19 cellular contexts compared by ENCODE assay signal in genomic region chr2:242012956-242013764, GRCh38.
"Had no signal": no experiment of that assay in that cellular context is flagged by ENCODE, and none has a peak within 500 bp of the region (broad histone marks: within the 10 kb centered on the region; RNA-seq: fewer than 3 reads in every experiment).

No MANE protein-coding gene starts in this region.

- H3K4me3 Mint-ChIP-seq: activated CD4-positive, alpha-beta T cell treated with anti-CD3 and anti-CD28 coated beads for 36 hours; activated T-helper 17 cell treated with anti-CD3 and anti-CD28 coated beads, Interleukin-2, amount 50 U/mL, for 72 hours; central memory CD8-positive, alpha-beta T cell; mesothelial cell of epicardium; nephron; stimulated activated naive B cell treated with anti-CD40 and anti-IgM and Interleukin-4, amounts not matched to agents 10 μg/mL and 1 μg/mL and 100 μg/mL, for 72 hours had no signal

- H3K27ac Mint-ChIP-seq: activated CD4-positive, alpha-beta T cell treated with anti-CD3 and anti-CD28 coated beads for 36 hours; activated T-helper 17 cell treated with anti-CD3 and anti-CD28 coated beads, Interleukin-2, amount 50 U/mL, for 72 hours; mesothelial cell of epicardium; nephron; progenitor cell of endocrine pancreas had no signal

- FAIRE-seq: frontal cortex, small intestine had no signal

- H3K4me1 Mint-ChIP-seq: activated T-helper 17 cell treated with anti-CD3 and anti-CD28 coated beads, Interleukin-2, amount 50 U/mL, for 72 hours; mesothelial cell of epicardium; nephron had no signal

- H3K27me3 Mint-ChIP-seq: activated CD4-positive, alpha-beta T cell treated with anti-CD3 and anti-CD28 coated beads for 36 hours; stimulated activated naive B cell treated with anti-CD40 and anti-IgM and Interleukin-4, amounts not matched to agents 10 μg/mL and 1 μg/mL and 100 μg/mL, for 72 hours had no signal

- H3K9me3 Mint-ChIP-seq: activated T-helper 17 cell treated with anti-CD3 and anti-CD28 coated beads, Interleukin-2, amount 50 U/mL, for 72 hours; central memory CD8-positive, alpha-beta T cell; mesothelial cell of epicardium; nephron; stimulated activated naive B cell treated with anti-CD40 and anti-IgM and Interleukin-4, amounts not matched to agents 10 μg/mL and 1 μg/mL and 100 μg/mL, for 72 hours had no signal

- H3K27ac ChIP-seq: ascending aorta, colonic mucosa, vagina had no signal

- H3K36me3 Mint-ChIP-seq: mesothelial cell of epicardium; stimulated activated naive B cell treated with anti-CD40 and anti-IgM and Interleukin-4, amounts not matched to agents 10 μg/mL and 1 μg/mL and 100 μg/mL, for 72 hours had no signal

- H3K36me3 ChIP-seq: ascending aorta, colonic mucosa, tibial nerve, vagina had no signal

- DNase-seq: activated CD4-positive, alpha-beta T cell treated with anti-CD3 and anti-CD28 coated beads for 36 hours; activated CD4-positive, alpha-beta T cell treated with anti-CD3 and anti-CD28 coated beads, Interleukin-2, amount 50 U/mL, for 48 hours; activated naive CD4-positive, alpha-beta T cell treated with anti-CD3 and anti-CD28 coated beads, Interleukin-2, amount 50 U/mL, for 16 hours; colonic mucosa; occipital lobe; right cardiac atrium; small intestine; stimulated activated CD4-positive, alpha-beta T cell treated with anti-CD3 and anti-CD28 coated beads, Interleukin-4, amount 100 ng/mL, for 4 hours; stimulated activated naive B cell treated with anti-CD40 and anti-IgM and Interleukin-4, amounts not matched to agents 10 μg/mL and 1 μg/mL and 100 μg/mL, for 72 hours; substantia nigra had no signal

- H3K4me1 ChIP-seq: ascending aorta, colonic mucosa, vagina had no signal

- H3K9me3 ChIP-seq: colonic mucosa, tibial nerve, vagina had no signal

- H3K4me3 ChIP-seq: ascending aorta, colonic mucosa, tibial nerve, vagina had no signal

- ATAC-seq: activated CD4-positive, alpha-beta T cell treated with anti-CD3 and anti-CD28 coated beads for 36 hours; activated T-helper 17 cell treated with anti-CD3 and anti-CD28 coated beads, Interleukin-2, amount 50 U/mL, for 72 hours had no signal
